Comparison of ENCODE assay signal across 15 cellular contexts in genomic region chr10:86733260-86733671, GRCh38. TPM values are rescaled to one million over a fixed set of nuclear protein-coding genes. Genes with fewer than 3 reads are reported as not detected.
DNase-seq lines count a peak whose midpoint lies in the region; ATAC-seq and TF ChIP-seq lines count a peak whose summit lies in the region.
"Had no signal": no experiment of that assay in that cellular context is flagged by ENCODE, and none has a peak within 500 bp of the region (broad histone marks: within the 10 kb centered on the region; RNA-seq: fewer than 3 reads in every experiment).

No MANE protein-coding gene starts in this region.

- WGBS in testis, 2 donors = 58 to 66% methylated on average over 6 to 8 of the region's 8 CpGs

- TF ChIP-seq CTCF in testis (IDR thresholded peaks at IDR 0.05) = no peak
- TF ChIP-seq CTCF in CD8-positive, alpha-beta T cell (IDR thresholded peaks at IDR 0.05) = no peak

- intact Hi-C loops in testis (cut with DNase I; ENCODE audit: low total_unique reads) = no loop called here
- intact Hi-C loops in CD8-positive, alpha-beta T cell (cut with DNase I, micrococcal nuclease) = no loop called here

- peak overlapping the region in 1 of 2 donors; percentile 19 for H3K4me3 ChIP-seq in muscle layer of duodenum (ENCODE audit: low read depth in 1 of 2, low read length in 2 of 2)
- no peak overlapping the region for H3K4me3 ChIP-seq in testis
- no peak overlapping the region for H3K4me3 ChIP-seq in CD8-positive, alpha-beta T cell (ENCODE audit: low read depth, low read length)
- H3K4me3 ChIP-seq: spleen had no signal

- no peaks in the 10 kb centered on the region for H3K4me1 Mint-ChIP-seq in CD8-positive, alpha-beta T cell (ENCODE audit: low read depth)
- H3K4me1 Mint-ChIP-seq: activated CD4-positive, alpha-beta T cell treated with anti-CD3 and anti-CD28 coated beads, Interleukin-2, amount 10 ng/mL, durations not matched to agents 24 days and 14 days; T-cell had no signal

- peak; percentile 40 for DNase-seq in NCI-H510A (lab: John Stamatoyannopoulos, UW)
- peak; percentile 33 for DNase-seq in fibroblast of gingiva (ENCODE audit: low read depth)
- DNase-seq in testis = no peak
- DNase-seq in DMS79 treated with DMSO at 0.1 percent for 48 hours (lab: John Stamatoyannopoulos, UW) = no peak
- DNase-seq in NCI-H146 treated with DMSO at 0.1 percent for 48 hours (lab: John Stamatoyannopoulos, UW; ENCODE audit: unreplicated experiment) = no peak
- no peak for DNase-seq in CD8-positive, alpha-beta T cell
- DNase-seq: activated CD4-positive, alpha-beta T cell treated with anti-CD3 and anti-CD28 coated beads, Interleukin-2, amount 10 ng/mL, durations not matched to agents 24 days and 14 days; naive B cell; NCI-H2171; spleen; T-cell had no signal

- H3K4me3 Mint-ChIP-seq in CD8-positive, alpha-beta T cell = no peak overlapping the region
- H3K4me3 Mint-ChIP-seq: activated CD4-positive, alpha-beta T cell treated with anti-CD3 and anti-CD28 coated beads, Interleukin-2, amount 10 ng/mL, durations not matched to agents 24 days and 14 days; naive B cell; T-cell had no signal

- H3K36me3 ChIP-seq in muscle layer of duodenum (ENCODE audit: control insufficient read depth in 1 of 2, insufficient read depth in 2 of 2, low read length in 2 of 2) (no peaks in the 10 kb centered on the region), testis (ENCODE audit: low read depth, missing control alignments) (no peaks in the 10 kb centered on the region)
- no peaks in the 10 kb centered on the region for H3K36me3 ChIP-seq in CD8-positive, alpha-beta T cell (ENCODE audit: insufficient read depth, low read length)
- H3K36me3 ChIP-seq: spleen had no signal

- H3K4me1 ChIP-seq in muscle layer of duodenum (ENCODE audit: control insufficient read depth in 1 of 2, insufficient read depth in 2 of 2, low read length in 2 of 2) (peaks cover 0 to 4% of the 10 kb centered on the region in 2 donors), testis (peaks cover 11% of the 10 kb centered on the region)
- H3K4me1 ChIP-seq in CD8-positive, alpha-beta T cell (ENCODE audit: insufficient read depth, low read length) = no peaks in the 10 kb centered on the region
- H3K4me1 ChIP-seq: spleen had no signal

- H3K27ac ChIP-seq in muscle layer of duodenum (ENCODE audit: low read length) (peak overlapping the region; percentile 85), testis (peak overlapping the region; percentile 39 to 80)
- H3K27ac ChIP-seq in CD8-positive, alpha-beta T cell (ENCODE audit: low read depth, low read length) = no peak overlapping the region
- H3K27ac ChIP-seq: C4-2B had no signal

- no peaks in the 10 kb centered on the region for H3K9me3 Mint-ChIP-seq in CD8-positive, alpha-beta T cell
- H3K9me3 Mint-ChIP-seq: activated CD4-positive, alpha-beta T cell treated with anti-CD3 and anti-CD28 coated beads, Interleukin-2, amount 10 ng/mL, durations not matched to agents 24 days and 14 days; activated T-helper 2 cell treated with anti-CD3 and anti-CD28 coated beads, Interferon-gamma antibody, Interleukin-2, Interleukin-4, amounts not matched to agents 10 μg/mL and 5 μg/mL and 100 μg/mL, durations not matched to agents 14 hours and 24 hours and 36 hours; naive B cell; T-cell had no signal

- TF ChIP-seq POLR2A in testis (IDR thresholded peaks at IDR 0.05) = no peak

- no peak for ATAC-seq in GM19397 (IDR thresholded peaks at IDR 0.05; ENCODE audit: unreplicated experiment)
- no peak for ATAC-seq in CD8-positive, alpha-beta T cell
- ATAC-seq: T-cell had no signal

- no peak overlapping the region for H3K27ac Mint-ChIP-seq in CD8-positive, alpha-beta T cell
- H3K27ac Mint-ChIP-seq: activated CD4-positive, alpha-beta T cell treated with anti-CD3 and anti-CD28 coated beads, Interleukin-2, amount 10 ng/mL, durations not matched to agents 24 days and 14 days; activated T-helper 2 cell treated with anti-CD3 and anti-CD28 coated beads, Interferon-gamma antibody, Interleukin-2, Interleukin-4, amounts not matched to agents 10 μg/mL and 5 μg/mL and 100 μg/mL, durations not matched to agents 14 hours and 24 hours and 36 hours; naive B cell; T-cell had no signal

- H3K36me3 Mint-ChIP-seq in CD8-positive, alpha-beta T cell = no peaks in the 10 kb centered on the region
- H3K36me3 Mint-ChIP-seq: naive B cell, T-cell had no signal

- no peaks in the 10 kb centered on the region for H3K9me3 ChIP-seq in muscle layer of duodenum (ENCODE audit: control insufficient read depth in 1 of 2, low read length in 2 of 2)
- no peaks in the 10 kb centered on the region for H3K9me3 ChIP-seq in testis
- no peaks in the 10 kb centered on the region for H3K9me3 ChIP-seq in CD8-positive, alpha-beta T cell (ENCODE audit: low read length)
- H3K9me3 ChIP-seq: spleen had no signal

- no peaks in the 10 kb centered on the region for H3K27me3 ChIP-seq in muscle layer of duodenum (ENCODE audit: low read depth, low read length)
- no peaks in the 10 kb centered on the region for H3K27me3 ChIP-seq in testis
- H3K27me3 ChIP-seq in CD8-positive, alpha-beta T cell (ENCODE audit: insufficient read depth, low read length) = no peaks in the 10 kb centered on the region

- CTCF ChIA-PET in CD8-positive, alpha-beta T cell (lab: Charles Lee) = interaction anchor here (1.2 kb wide), 1 partner anchor 206 kb away, joined by 4 read pairs; no protein-coding TSS in a partner anchor

- peaks cover 5% of the 10 kb centered on the region for H3K27me3 Mint-ChIP-seq in CD8-positive, alpha-beta T cell (ENCODE audit: low read depth)

- POLR2A ChIA-PET in CD8-positive, alpha-beta T cell (lab: Charles Lee) = no interaction called here

RNA-seq across cellular contexts. Expression of gene BMPR1A, which starts 23.2 kb away (rescaled TPM):
- total RNA-seq in testis = 10 to 100 TPM; 42.6 to 51.1 TPM
- 19.5 TPM for polyA plus RNA-seq in testis (ENCODE audit: insufficient read depth, low read depth, low replicate concordance)
- 1 to 10 TPM; 1.6 to 2.0 TPM for total RNA-seq in CD8-positive, alpha-beta T cell

Comparison
In these comparisons a context has a peak if more than half of its experiments do, and no peak if none do; other contexts are left out.
1. DNase-seq: peak in NCI-H510A (single experiment) and fibroblast of gingiva (single experiment); none in testis (single experiment), DMS79 treated with DMSO at 0.1 percent for 48 hours (single experiment), NCI-H146 treated with DMSO at 0.1 percent for 48 hours (single experiment) and CD8-positive, alpha-beta T cell (0 of 7).
2. RNA of gene BMPR1A, which starts 23.2 kb away (total RNA-seq): 42.6 to 51.1 TPM in testis; 1.6 to 2.0 TPM in CD8-positive, alpha-beta T cell; every median in the first group is over 10 times any median in the second.